In the genomic region with DNA sequence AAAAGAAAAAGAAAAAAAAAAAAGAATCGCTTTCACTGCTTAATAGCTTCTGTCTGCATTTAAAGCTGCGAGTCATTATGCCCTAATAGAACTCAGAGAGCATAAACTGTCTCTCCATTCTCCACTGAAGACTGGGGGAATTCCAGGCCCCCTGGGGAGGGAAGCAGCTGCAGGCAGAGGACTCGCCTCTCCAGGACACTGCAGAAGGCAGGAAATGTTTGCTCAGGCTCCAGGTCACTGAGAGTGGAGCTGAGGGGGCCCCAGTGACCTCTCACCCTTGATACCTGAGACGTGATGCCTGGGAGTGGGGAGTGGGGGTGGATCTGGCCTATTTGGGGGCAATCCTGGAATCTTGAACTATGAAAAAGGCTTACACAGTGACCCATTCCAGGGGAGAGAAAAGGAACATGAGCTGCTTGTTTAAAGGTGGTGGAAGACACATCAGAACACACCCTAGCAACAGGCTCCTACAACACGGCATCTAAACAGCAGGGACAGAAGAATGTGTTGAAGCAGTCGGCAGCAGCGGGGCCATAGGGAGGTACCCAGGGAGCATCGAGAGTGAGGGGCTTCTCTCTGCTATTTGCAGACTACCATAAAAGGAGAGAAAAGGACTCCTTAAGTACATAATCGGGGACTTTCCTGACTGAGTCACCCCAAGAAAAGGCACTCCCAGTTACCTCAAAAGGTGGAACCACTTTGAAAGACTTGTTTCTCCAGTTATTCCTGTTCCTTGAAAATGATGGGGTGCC, we compare ENCODE assay signal across 10 cellular contexts. TPM values are rescaled to one million over a fixed set of nuclear protein-coding genes. Genes with fewer than 3 reads are reported as not detected.
A peak's percentile ranks its signal among the peaks of the same experiment; 100 is the strongest.
DNase-seq lines count a peak whose midpoint lies in the region; ATAC-seq, FAIRE-seq and TF ChIP-seq lines count a peak whose summit lies in the region.
"Not testable (repeated sequence)": the region's sequence is repeated elsewhere in the genome, so short reads cannot be mapped to it uniquely, and the experiment has no call there.
"Had no signal": no experiment of that assay in that cellular context is flagged by ENCODE, and none has a peak within 500 bp of the region (broad histone marks: within the 10 kb centered on the region; RNA-seq: fewer than 3 reads in every experiment).

No MANE protein-coding gene starts in this region.

- not testable (repeated sequence) for H3K56ac ChIP-seq in H1 (replicated peaks; ENCODE audit: insufficient read length, low read depth, low read length)

- H3K4me1 ChIP-seq in OCI-LY3 (ENCODE audit: low read length) = peaks cover 10% of the 10 kb centered on the region
- H3K4me1 ChIP-seq in H1 (replicated peaks in 1 of 4; ENCODE audit: control insufficient read depth in 3 of 4, insufficient read depth in 4 of 4, low read length in 3 of 4); right cardiac atrium (ENCODE audit: control insufficient read depth, insufficient read depth, low read length): not testable (repeated sequence)

- 0 out of 2 replicates have a peak overlapping the region, but pooled peaks have one; percentile 26 for H2BK5ac ChIP-seq in H1 (ENCODE audit: low read depth, low read length)

- peak; percentile 33 for FAIRE-seq in HTR-8/SVneo (lab: Jason Lieb, UNC)
- not testable (repeated sequence) for FAIRE-seq in H1 (lab: Jason Lieb, UNC)

- H4K20me1 ChIP-seq in OCI-LY3 (ENCODE audit: insufficient read depth, low read length); H1 (replicated peaks in 1 of 2; ENCODE audit: control insufficient read depth in 1 of 2, insufficient read depth in 2 of 2, low read length in 2 of 2): not testable (repeated sequence)

- TF ChIP-seq CTCF in OCI-LY3 (IDR thresholded peaks at IDR 0.05; ENCODE audit: low read depth, low read length); H1 (IDR thresholded peaks at IDR 0.05; ENCODE audit: control extremely low read depth in 1 of 3, insufficient read depth in 1 of 3, low read depth in 1 of 3, low read length in 3 of 3); nephron progenitor cell (IDR thresholded peaks at IDR 0.05); type B pancreatic cell (conservative IDR thresholded peaks at IDR 0.05): not testable (repeated sequence)

- not testable (repeated sequence) for H3K79me2 ChIP-seq in OCI-LY3 (ENCODE audit: low read length); H1 (ENCODE audit: control insufficient read depth in 1 of 2, insufficient read depth in 2 of 2, low read length in 2 of 2)

- TF ChIP-seq RAD21 in H1 (IDR thresholded peaks at IDR 0.05 in 1 of 2, conservative IDR thresholded peaks at IDR 0.05 in 1 of 2; ENCODE audit: low read depth in 2 of 2, low read length in 2 of 2) = not testable (repeated sequence)

- not testable (repeated sequence) for H3K4ac ChIP-seq in H1 (replicated peaks; ENCODE audit: insufficient read length, low read depth, low read length)

- not testable (repeated sequence) for H3K79me1 ChIP-seq in H1 (ENCODE audit: low read depth, low read length)

- H3K27ac Mint-ChIP-seq in activated T-cell treated with anti-CD3 and anti-CD28 coated beads, Interleukin-2, amount 50 U/mL, for 72 hours = not testable (repeated sequence)
- H3K27ac Mint-ChIP-seq in nephron progenitor cell = peak overlapping the region; percentile 99
- peak overlapping the region; percentile 94 for H3K27ac Mint-ChIP-seq in type B pancreatic cell

- not testable (repeated sequence) for H3K4me3 Mint-ChIP-seq in activated T-cell treated with anti-CD3 and anti-CD28 coated beads, Interleukin-2, amount 50 U/mL, for 72 hours
- peak overlapping the region; percentile 62 for H3K4me3 Mint-ChIP-seq in nephron progenitor cell
- H3K4me3 Mint-ChIP-seq in type B pancreatic cell = peak overlapping the region; percentile 74

- H4K5ac ChIP-seq in H1 (ENCODE audit: insufficient read length, low read depth, low read length) = not testable (repeated sequence)

- H3K9ac ChIP-seq in OCI-LY3 (ENCODE audit: low read length) = peak overlapping the region; percentile 10; the same call in 1 of the 2 replicates
- H3K9ac ChIP-seq in H1 (replicated peaks in 1 of 4; ENCODE audit: extremely low read depth in 1 of 4, low read depth in 3 of 4, low read length in 3 of 4) = not testable (repeated sequence)

- 65% methylated on average over 5 of the region's 9 CpGs; no CpG with 5 or more reads in 1 of the 2 experiments for WGBS in H1 (ENCODE audit: extremely low coverage in 1 of 2, insufficient coverage in 1 of 2, insufficient read length in 1 of 2, insufficient replicate concordance in 2 of 2, low coverage in 1 of 2, low lambda C conversion rate in 2 of 2, missing lambda C conversion rate in 1 of 2), 2 experiments
- 41% methylated on average over 9 of the region's 9 CpGs for WGBS in right cardiac atrium

- not testable (repeated sequence) for H3K18ac ChIP-seq in H1 (ENCODE audit: extremely low read depth, low read length)

- not testable (repeated sequence) for H3K14ac ChIP-seq in H1 (ENCODE audit: insufficient read length)

- H2BK12ac ChIP-seq in H1 (ENCODE audit: low read depth, low read length) = not testable (repeated sequence)

- not testable (repeated sequence) for H3K9me3 ChIP-seq in OCI-LY3 (ENCODE audit: insufficient read depth, low read length); H1 (ENCODE audit: insufficient read depth in 2 of 2, low read depth in 1 of 2, low read length in 1 of 2); right cardiac atrium (ENCODE audit: control insufficient read depth, low read length)

- TF ChIP-seq EP300 in H1 (IDR thresholded peaks at IDR 0.05; ENCODE audit: borderline replicate concordance in 1 of 2, low read depth in 2 of 2, low read length in 2 of 2) = not testable (repeated sequence)

- not testable (repeated sequence) for H3K27ac ChIP-seq in OCI-LY3 (ENCODE audit: low read length)
- H3K27ac ChIP-seq in H1 (ENCODE audit: low read depth, low read length) (peak overlapping the region; percentile 73; the same call in 1 of the 2 replicates), right cardiac atrium (ENCODE audit: low read length) (peak overlapping the region; percentile 44)

- H2AK5ac ChIP-seq in H1 (ENCODE audit: low read depth, low read length) = not testable (repeated sequence)

- not testable (repeated sequence) for H3K23ac ChIP-seq in H1 (ENCODE audit: insufficient read length)

- H2BK20ac ChIP-seq in H1 (ENCODE audit: low read length) = not testable (repeated sequence)

- CTCF ChIA-PET in H1 (lab: Charles Lee; ENCODE audit: partially characterized antibody) = interaction anchor here (0.6 kb wide), 1 partner anchor 1806 kb away, joined by 3 read pairs; no protein-coding TSS in a partner anchor

- H3K4me3 ChIP-seq in OCI-LY3 (ENCODE audit: low read length); H1 (ENCODE audit: extremely low read depth in 1 of 4, insufficient read depth in 2 of 4, low read depth in 3 of 4, low read length in 4 of 4); right cardiac atrium (ENCODE audit: low read length): not testable (repeated sequence)

- peak; percentile 82 for DNase-seq in EH (ENCODE audit: low read depth)
- DNase-seq in HTR-8/SVneo (ENCODE audit: insufficient read length, low spot score); activated T-cell treated with anti-CD3 and anti-CD28 coated beads, Interleukin-2, amount 50 U/mL, for 72 hours; right cardiac atrium; type B pancreatic cell (ENCODE audit: extremely low spot score, unreplicated experiment): not testable (repeated sequence)
- DNase-seq in H1 (ENCODE audit: low read depth in 1 of 2, low spot score in 2 of 2) = peak in 1 of 2 experiments; percentile 60
- DNase-seq in nephron progenitor cell = peak; percentile 59

- not testable (repeated sequence) for H3K36me3 ChIP-seq in OCI-LY3 (replicated peaks; ENCODE audit: low read depth, low read length); H1 (ENCODE audit: control insufficient read depth in 2 of 4, insufficient read depth in 4 of 4, low read length in 3 of 4)

- H3K36me3 Mint-ChIP-seq in activated T-cell treated with anti-CD3 and anti-CD28 coated beads, Interleukin-2, amount 50 U/mL, for 72 hours (ENCODE audit: insufficient read depth in 2 of 2); type B pancreatic cell: not testable (repeated sequence)
- H3K36me3 Mint-ChIP-seq in nephron progenitor cell (ENCODE audit: low read depth) = peaks cover 22% of the 10 kb centered on the region

- 0 out of 2 replicates have a peak overlapping the region, but pooled peaks have one; percentile 12 for H3K4me2 ChIP-seq in OCI-LY3 (ENCODE audit: low read length)
- H3K4me2 ChIP-seq in H1 (ENCODE audit: insufficient read depth in 1 of 2, low read depth in 2 of 2, low read length in 2 of 2) = peak overlapping the region; percentile 42 to 49; a peak in 2 of 4 replicates

- H3K23me2 ChIP-seq in H1 (ENCODE audit: low read depth, low read length) = not testable (repeated sequence)

- H3K27me3 Mint-ChIP-seq in activated T-cell treated with anti-CD3 and anti-CD28 coated beads, Interleukin-2, amount 50 U/mL, for 72 hours (ENCODE audit: low read depth); nephron progenitor cell (ENCODE audit: low read depth, poor library complexity); type B pancreatic cell: not testable (repeated sequence)

- H2BK120ac ChIP-seq in H1 (replicated peaks; ENCODE audit: low read depth, low read length) = not testable (repeated sequence)

- H3K9me3 Mint-ChIP-seq in activated T-cell treated with anti-CD3 and anti-CD28 coated beads, Interleukin-2, amount 50 U/mL, for 72 hours; nephron progenitor cell; type B pancreatic cell: not testable (repeated sequence)

- H4K8ac ChIP-seq in H1 (ENCODE audit: extremely low read depth, insufficient read depth, low read length) = not testable (repeated sequence)

- intact Hi-C loops in right cardiac atrium (cut with DNase I) = not testable (repeated sequence)

- not testable (repeated sequence) for H2BK15ac ChIP-seq in H1 (ENCODE audit: low read length)

- H2AFZ ChIP-seq in OCI-LY3 (ENCODE audit: low read depth, low read length); H1 (ENCODE audit: low read length): not testable (repeated sequence)

- TF ChIP-seq POLR2A in H1 (IDR thresholded peaks at IDR 0.05; ENCODE audit: control extremely low read depth in 1 of 2, low read depth in 2 of 2, low read length in 2 of 2) = not testable (repeated sequence)

- POLR2A ChIA-PET in H1 (lab: Charles Lee; ENCODE audit: partially characterized antibody) = interaction anchor here (0.6 kb wide), 1 partner anchor 443 kb away, joined by 3 read pairs; no protein-coding TSS in a partner anchor

- not testable (repeated sequence) for H3K27me3 ChIP-seq in OCI-LY3 (ENCODE audit: low read depth, low read length); H1 (replicated peaks in 1 of 4; ENCODE audit: control insufficient read depth in 3 of 4, extremely low read depth in 1 of 4, insufficient read depth in 3 of 4, low read length in 3 of 4); right cardiac atrium (ENCODE audit: control insufficient read depth, insufficient read depth)

- H3K4me1 Mint-ChIP-seq in activated T-cell treated with anti-CD3 and anti-CD28 coated beads, Interleukin-2, amount 50 U/mL, for 72 hours (ENCODE audit: low read depth) = peaks cover 10% of the 10 kb centered on the region
- H3K4me1 Mint-ChIP-seq in nephron progenitor cell (peaks cover 51% of the 10 kb centered on the region), type B pancreatic cell (ENCODE audit: unreplicated experiment) (peaks cover 26% of the 10 kb centered on the region)

- H4K91ac ChIP-seq in H1 (replicated peaks; ENCODE audit: insufficient read length, low read length) = not testable (repeated sequence)

- peak; percentile 35 to 43 for ATAC-seq in activated T-cell treated with anti-CD3 and anti-CD28 coated beads, Interleukin-2, amount 50 U/mL, for 72 hours (replicated peaks in 1 of 2)
- ATAC-seq in right cardiac atrium = peak; percentile 47 to 55

RNA-seq across cellular contexts. Expression of a gene that starts 26.2 kb away (rescaled TPM):
- total RNA-seq in activated T-cell treated with anti-CD3 and anti-CD28 coated beads, Interleukin-2, amount 50 U/mL, for 72 hours = 1 to 10 TPM; 1.2 to 1.5 TPM
- total RNA-seq in H1 (2021; fragmentation: NEBNext Ultra II Directional; extraction: Animal tissue kit (Norgen Biotek cat#: 25700)) = not detected in 2 replicates
- 0.14 and 0.28 TPM in 2 replicates for polyA plus RNA-seq in H1 (2011; rRNA removed)
- 0.13 TPM for polyA plus RNA-seq in H1 (2011; cell fraction: cytosol; rRNA removed)
- polyA plus RNA-seq in H1 (2011; cell fraction: nucleus; rRNA removed) = 0.97 TPM
- 0.19 to 0.42 TPM (median 0.36 TPM) in 3 of 4 replicates, not detected in the other for polyA plus RNA-seq in H1 (2012, experiment 1 of 2)
- not detected for polyA plus RNA-seq in H1 (2012, experiment 2 of 2)
- 0.20 TPM for polyA plus RNA-seq in H1 (2013, experiment 1 of 2)
- polyA plus RNA-seq in H1 (2013, experiment 2 of 2) = 0.04 TPM
- 0.20 and 0.54 TPM in 2 replicates for polyA minus RNA-seq in H1 (2011; rRNA and poly(A)+ RNA removed)
- not detected for polyA minus RNA-seq in H1 (2011; cell fraction: cytosol; rRNA and poly(A)+ RNA removed)
- polyA minus RNA-seq in H1 (2011; cell fraction: nucleus; rRNA and poly(A)+ RNA removed) = not detected
- 1 to 10 TPM in 1 of 4 donors, under 1 TPM in 3; 0.40 to 1.1 (median 0.54) TPM for total RNA-seq in right cardiac atrium
- polyA plus RNA-seq in right cardiac atrium = 0.70 TPM
- total RNA-seq in type B pancreatic cell (ENCODE audit: low replicate concordance) = 2.4 and 3.3 TPM in 2 replicates
- polyA plus RNA-seq: CD4-positive, alpha-beta memory T cell; IgD-negative memory B cell had no signal

RNA-seq across cellular contexts. Expression of a gene that starts 38.4 kb away (rescaled TPM):
- 10 to 100 TPM; 20.8 to 23.7 TPM for total RNA-seq in activated T-cell treated with anti-CD3 and anti-CD28 coated beads, Interleukin-2, amount 50 U/mL, for 72 hours
- 25.1 and 29.1 TPM in 2 replicates for total RNA-seq in H1 (2021; fragmentation: NEBNext Ultra II Directional; extraction: Animal tissue kit (Norgen Biotek cat#: 25700))
- 13.8 and 15.2 TPM in 2 replicates for polyA plus RNA-seq in H1 (2011; rRNA removed)
- 19.6 TPM for polyA plus RNA-seq in H1 (2011; cell fraction: cytosol; rRNA removed)
- polyA plus RNA-seq in H1 (2011; cell fraction: nucleus; rRNA removed) = 16.6 TPM
- polyA plus RNA-seq in H1 (2012, experiment 1 of 2) = 27.6 to 32.3 TPM (median 30.0 TPM) in 4 replicates
- 22.4 TPM for polyA plus RNA-seq in H1 (2012, experiment 2 of 2)
- 12.4 TPM for polyA plus RNA-seq in H1 (2013, experiment 1 of 2)
- polyA plus RNA-seq in H1 (2013, experiment 2 of 2) = 13.6 TPM
- polyA minus RNA-seq in H1 (2011; rRNA and poly(A)+ RNA removed) = 32.4 and 37.1 TPM in 2 replicates
- polyA minus RNA-seq in H1 (2011; cell fraction: cytosol; rRNA and poly(A)+ RNA removed) = 37.2 TPM
- polyA minus RNA-seq in H1 (2011; cell fraction: nucleus; rRNA and poly(A)+ RNA removed) = 37.4 TPM
- 10 to 100 TPM; 19.6 to 42.0 (median 33.0) TPM for total RNA-seq in right cardiac atrium
- 17.9 TPM for polyA plus RNA-seq in right cardiac atrium
- total RNA-seq in type B pancreatic cell (ENCODE audit: low replicate concordance) = 46.4 and 53.6 TPM in 2 replicates

RNA-seq across cellular contexts. Expression of a gene that starts 53.8 kb away (rescaled TPM):
- 10 to 100 TPM; 20.4 to 26.8 TPM for total RNA-seq in activated T-cell treated with anti-CD3 and anti-CD28 coated beads, Interleukin-2, amount 50 U/mL, for 72 hours
- total RNA-seq in H1 (2021; fragmentation: NEBNext Ultra II Directional; extraction: Animal tissue kit (Norgen Biotek cat#: 25700)) = 100.0 and 100 TPM in 2 replicates
- polyA plus RNA-seq in H1 (2011; rRNA removed) (13.7 and 18.2 TPM in 2 replicates), right cardiac atrium (13.0 TPM)
- 27.9 TPM for polyA plus RNA-seq in H1 (2011; cell fraction: cytosol; rRNA removed)
- polyA plus RNA-seq in H1 (2011; cell fraction: nucleus; rRNA removed) = 23.8 TPM
- 33.9 to 54.7 TPM (median 37.1 TPM) in 4 replicates for polyA plus RNA-seq in H1 (2012, experiment 1 of 2)
- polyA plus RNA-seq in H1 (2012, experiment 2 of 2) = 4.2 TPM
- 44.8 TPM for polyA plus RNA-seq in H1 (2013, experiment 1 of 2)
- 41.5 TPM for polyA plus RNA-seq in H1 (2013, experiment 2 of 2)
- polyA minus RNA-seq in H1 (2011; rRNA and poly(A)+ RNA removed) = 49.0 and 60.8 TPM in 2 replicates
- 22.2 TPM for polyA minus RNA-seq in H1 (2011; cell fraction: cytosol; rRNA and poly(A)+ RNA removed)
- polyA minus RNA-seq in H1 (2011; cell fraction: nucleus; rRNA and poly(A)+ RNA removed) = 70.8 TPM
- total RNA-seq in right cardiac atrium (10 to 100 TPM; 17.0 to 25.4 (median 19.4) TPM), type B pancreatic cell (ENCODE audit: low replicate concordance) (46.1 and 86.1 TPM in 2 replicates)
